In the genomic region with DNA sequence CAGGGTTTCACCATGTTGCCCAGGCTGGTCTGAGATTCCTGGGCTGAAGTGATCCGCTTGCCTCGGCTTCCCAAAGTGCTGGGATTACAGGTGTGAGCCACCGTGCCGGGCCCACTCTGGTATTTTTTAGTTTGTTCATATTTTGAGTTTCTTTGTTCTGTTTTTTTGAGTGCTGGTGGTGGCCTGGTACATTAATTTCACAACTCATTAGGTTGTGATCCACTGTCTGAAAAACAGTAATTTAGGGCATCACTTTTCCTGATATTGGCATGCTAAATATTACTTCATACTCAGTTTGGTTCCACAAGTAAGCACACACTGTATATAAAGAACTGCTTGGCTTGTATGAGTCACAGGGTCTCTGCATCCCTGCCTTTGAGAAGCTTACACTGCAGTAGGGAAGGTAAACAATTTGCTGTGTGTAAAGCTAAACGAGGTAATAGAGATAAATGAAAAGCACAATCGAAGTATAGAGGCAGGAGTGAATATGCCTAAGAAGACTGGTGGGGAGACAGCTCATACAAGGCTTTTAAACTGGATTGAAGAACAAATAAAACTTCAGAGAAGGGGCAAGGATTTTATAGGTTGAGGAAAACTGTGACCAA, we compare ENCODE assay signal across 7 cellular contexts. TPM values are rescaled to one million over a fixed set of nuclear protein-coding genes. Genes with fewer than 3 reads are reported as not detected.
DNase-seq lines count a peak whose midpoint lies in the region; ATAC-seq and TF ChIP-seq lines count a peak whose summit lies in the region.

No MANE protein-coding gene starts in this region.

- WGBS in hepatocyte (ENCODE audit: low lambda C conversion rate, missing lambda C conversion rate) = 52% methylated on average over 6 of the region's 6 CpGs

- H4K20me1 ChIP-seq in hepatocyte (ENCODE audit: insufficient read depth, poor library complexity, severe bottlenecking) = peaks cover 24% of the 10 kb centered on the region

- no peak overlapping the region for H2AFZ ChIP-seq in hepatocyte

- H3K9me3 Mint-ChIP-seq in activated naive CD8-positive, alpha-beta T cell treated with anti-CD3 and anti-CD28 coated beads, Interleukin-2, amount 50 U/mL, for 24 hours = no peaks in the 10 kb centered on the region
- no peaks in the 10 kb centered on the region for H3K9me3 Mint-ChIP-seq in stimulated activated memory B cell treated with anti-CD40 and anti-IgM and Interleukin-4, amounts not matched to agents 10 μg/mL and 1 μg/mL and 100 μg/mL, for 72 hours

- H3K36me3 Mint-ChIP-seq in activated naive CD8-positive, alpha-beta T cell treated with anti-CD3 and anti-CD28 coated beads, Interleukin-2, amount 50 U/mL, for 24 hours (ENCODE audit: low read depth) = peaks cover 4% of the 10 kb centered on the region
- H3K36me3 Mint-ChIP-seq in stimulated activated memory B cell treated with anti-CD40 and anti-IgM and Interleukin-4, amounts not matched to agents 10 μg/mL and 1 μg/mL and 100 μg/mL, for 72 hours = no peaks in the 10 kb centered on the region

- POLR2A ChIA-PET in HEK293 (lab: Yijun Ruan, JAX) = interaction anchor here (0.6 to 1.3 kb wide), 9 partner anchors 8 to 134 kb away, joined by 3 to 8 read pairs (median 3); a partner anchor contains a TSS

- H3K4me1 ChIP-seq in HEK293 (ENCODE audit: control insufficient read depth, insufficient read depth, low read length) (peaks cover 36% of the 10 kb centered on the region), hepatocyte (ENCODE audit: insufficient read depth) (peaks cover 36% of the 10 kb centered on the region)

- H3K4me1 Mint-ChIP-seq in activated naive CD8-positive, alpha-beta T cell treated with anti-CD3 and anti-CD28 coated beads, Interleukin-2, amount 50 U/mL, for 24 hours = peaks cover 47% of the 10 kb centered on the region
- H3K4me1 Mint-ChIP-seq in stimulated activated memory B cell treated with anti-CD40 and anti-IgM and Interleukin-4, amounts not matched to agents 10 μg/mL and 1 μg/mL and 100 μg/mL, for 72 hours = peaks cover 39% of the 10 kb centered on the region

- H3K4me2 ChIP-seq in hepatocyte = peak overlapping the region; percentile 64

- H3K27me3 Mint-ChIP-seq in activated naive CD8-positive, alpha-beta T cell treated with anti-CD3 and anti-CD28 coated beads, Interleukin-2, amount 50 U/mL, for 24 hours = no peaks in the 10 kb centered on the region
- H3K27me3 Mint-ChIP-seq in stimulated activated memory B cell treated with anti-CD40 and anti-IgM and Interleukin-4, amounts not matched to agents 10 μg/mL and 1 μg/mL and 100 μg/mL, for 72 hours = no peaks in the 10 kb centered on the region

- peak; percentile 46 for ATAC-seq in activated naive CD8-positive, alpha-beta T cell treated with anti-CD3 and anti-CD28 coated beads, Interleukin-2, amount 50 U/mL, for 24 hours
- no peak for ATAC-seq in stimulated activated memory B cell treated with anti-CD40 and anti-IgM and Interleukin-4, amounts not matched to agents 10 μg/mL and 1 μg/mL and 100 μg/mL, for 72 hours
- ATAC-seq in GM19328 (IDR thresholded peaks at IDR 0.05; ENCODE audit: unreplicated experiment) (no peak), GM21786 (IDR thresholded peaks at IDR 0.05; ENCODE audit: unreplicated experiment) (no peak), GM18502 (IDR thresholded peaks at IDR 0.05; ENCODE audit: poor library complexity, unreplicated experiment) (no peak)

- no peaks in the 10 kb centered on the region for H3K9me2 ChIP-seq in hepatocyte (replicated peaks; ENCODE audit: insufficient read depth)

- no peak overlapping the region for H3K4me3 Mint-ChIP-seq in activated naive CD8-positive, alpha-beta T cell treated with anti-CD3 and anti-CD28 coated beads, Interleukin-2, amount 50 U/mL, for 24 hours
- H3K4me3 Mint-ChIP-seq in stimulated activated memory B cell treated with anti-CD40 and anti-IgM and Interleukin-4, amounts not matched to agents 10 μg/mL and 1 μg/mL and 100 μg/mL, for 72 hours = no peak overlapping the region

- no peak for DNase-seq in activated naive CD8-positive, alpha-beta T cell treated with anti-CD3 and anti-CD28 coated beads, Interleukin-2, amount 50 U/mL, for 24 hours
- peak; percentile 56 for DNase-seq in hepatocyte (ENCODE audit: low spot score)

- CTCF ChIA-PET in HEK293 (lab: Yijun Ruan, JAX) = interaction anchor here (0.9 to 1.0 kb wide), 2 partner anchors 25 to 175 kb away, joined by 3 to 4 read pairs; no protein-coding TSS in a partner anchor

- H3K9me3 ChIP-seq in HEK293 (ENCODE audit: control insufficient read depth, insufficient read depth, low read depth, low read length) (no peaks in the 10 kb centered on the region), hepatocyte (ENCODE audit: low read depth) (no peaks in the 10 kb centered on the region)

- peaks cover 90% of the 10 kb centered on the region for H3K79me2 ChIP-seq in hepatocyte

- no peak overlapping the region for H3K27ac Mint-ChIP-seq in activated naive CD8-positive, alpha-beta T cell treated with anti-CD3 and anti-CD28 coated beads, Interleukin-2, amount 50 U/mL, for 24 hours
- H3K27ac Mint-ChIP-seq in stimulated activated memory B cell treated with anti-CD40 and anti-IgM and Interleukin-4, amounts not matched to agents 10 μg/mL and 1 μg/mL and 100 μg/mL, for 72 hours = peak overlapping the region; percentile 25

- no peaks in the 10 kb centered on the region for H3K27me3 ChIP-seq in hepatocyte

- peak overlapping the region; percentile 45; the same call in 1 of the 2 replicates for H3K27ac ChIP-seq in HEK293 (ENCODE audit: extremely low read depth, low read depth, low read length)
- H3K27ac ChIP-seq in hepatocyte = peak overlapping the region; percentile 74

- H3K4me3 ChIP-seq in HEK293 (ENCODE audit: low read depth, low read length) = no peak overlapping the region
- no peak overlapping the region for H3K4me3 ChIP-seq in hepatocyte

- H3K36me3 ChIP-seq in HEK293 (ENCODE audit: control insufficient read depth in 2 of 2, insufficient read depth in 1 of 2, low read length in 2 of 2) (peaks cover 0 to 7% of the 10 kb centered on the region in 2 experiments; a peak in 2 of 3 replicates), hepatocyte (replicated peaks; ENCODE audit: insufficient read depth, low read depth) (no peaks in the 10 kb centered on the region)

- TF ChIP-seq CTCF in HEK293 (tag by site-specific recombination; IDR thresholded peaks at IDR 0.05) (no peak), hepatocyte (IDR thresholded peaks at IDR 0.05; ENCODE audit: poor library complexity) (no peak)

TF ChIP-seq in HEK293, 187 proteins besides CTCF, POLR2A, EP300 and RAD21 (continues in another document):
- TF ChIP-seq GLIS1 (tag by site-specific recombination; IDR thresholded peaks at IDR 0.05) = peak; percentile 37; the same call in 1 of the 2 replicates
- no peak for TF ChIP-seq ZNF274 (IDR thresholded peaks at IDR 0.05; ENCODE audit: low read length)
- TF ChIP-seq ZNF274 (tag by site-specific recombination; IDR thresholded peaks at IDR 0.05; ENCODE audit: borderline replicate concordance) = no peak
- TF ChIP-seq ZNF2 (tag by site-specific recombination; IDR thresholded peaks at IDR 0.05) = 0 out of 2 replicates have a peak, but pooled peaks have one; percentile 12
- no peak for TF ChIP-seq ZNF174 (tag by site-specific recombination; IDR thresholded peaks at IDR 0.05)
- TF ChIP-seq ZNF366 (tag by site-specific recombination; conservative IDR thresholded peaks at IDR 0.05) = peak; percentile 38; the same call in 1 of the 2 replicates
- TF ChIP-seq, protein P1, sequence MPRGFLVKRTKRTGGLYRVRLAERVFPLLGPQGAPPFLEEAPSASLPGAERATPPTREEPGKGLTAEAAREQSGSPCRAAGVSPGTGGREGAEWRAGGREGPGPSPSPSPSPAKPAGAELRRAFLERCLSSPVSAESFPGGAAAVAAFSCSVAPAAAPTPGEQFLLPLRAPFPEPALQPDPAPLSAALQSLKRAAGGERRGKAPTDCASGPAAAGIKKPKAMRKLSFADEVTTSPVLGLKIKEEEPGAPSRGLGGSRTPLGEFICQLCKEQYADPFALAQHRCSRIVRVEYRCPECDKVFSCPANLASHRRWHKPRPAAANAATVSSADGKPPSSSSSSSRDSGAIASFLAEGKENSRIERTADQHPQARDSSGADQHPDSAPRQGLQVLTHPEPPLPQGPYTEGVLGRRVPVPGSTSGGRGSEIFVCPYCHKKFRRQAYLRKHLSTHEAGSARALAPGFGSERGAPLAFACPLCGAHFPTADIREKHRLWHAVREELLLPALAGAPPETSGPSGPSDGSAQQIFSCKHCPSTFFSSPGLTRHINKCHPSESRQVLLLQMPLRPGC (tag by site-specific recombination; IDR thresholded peaks at IDR 0.05) = 0 out of 2 replicates have a peak, but pooled peaks have one; percentile 21
- TF ChIP-seq ZBTB48 (tag by site-specific recombination; IDR thresholded peaks at IDR 0.05) = peak; percentile 81; the same call in 1 of the 2 replicates
- TF ChIP-seq ZNF121 (tag by site-specific recombination; IDR thresholded peaks at IDR 0.05) = no peak
- TF ChIP-seq, protein P2, sequence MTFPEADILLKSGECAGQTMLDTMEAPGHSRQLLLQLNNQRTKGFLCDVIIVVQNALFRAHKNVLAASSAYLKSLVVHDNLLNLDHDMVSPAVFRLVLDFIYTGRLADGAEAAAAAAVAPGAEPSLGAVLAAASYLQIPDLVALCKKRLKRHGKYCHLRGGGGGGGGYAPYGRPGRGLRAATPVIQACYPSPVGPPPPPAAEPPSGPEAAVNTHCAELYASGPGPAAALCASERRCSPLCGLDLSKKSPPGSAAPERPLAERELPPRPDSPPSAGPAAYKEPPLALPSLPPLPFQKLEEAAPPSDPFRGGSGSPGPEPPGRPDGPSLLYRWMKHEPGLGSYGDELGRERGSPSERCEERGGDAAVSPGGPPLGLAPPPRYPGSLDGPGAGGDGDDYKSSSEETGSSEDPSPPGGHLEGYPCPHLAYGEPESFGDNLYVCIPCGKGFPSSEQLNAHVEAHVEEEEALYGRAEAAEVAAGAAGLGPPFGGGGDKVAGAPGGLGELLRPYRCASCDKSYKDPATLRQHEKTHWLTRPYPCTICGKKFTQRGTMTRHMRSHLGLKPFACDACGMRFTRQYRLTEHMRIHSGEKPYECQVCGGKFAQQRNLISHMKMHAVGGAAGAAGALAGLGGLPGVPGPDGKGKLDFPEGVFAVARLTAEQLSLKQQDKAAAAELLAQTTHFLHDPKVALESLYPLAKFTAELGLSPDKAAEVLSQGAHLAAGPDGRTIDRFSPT (tag by site-specific recombination; IDR thresholded peaks at IDR 0.05) = no peak
- TF ChIP-seq ZNF707 (tag by site-specific recombination; IDR thresholded peaks at IDR 0.05) = no peak

RNA-seq across cellular contexts. Expression of a gene that starts 7.7 kb away (rescaled TPM):
- 35.1 and 38.7 TPM in 2 replicates for total RNA-seq in hepatocyte
- polyA plus RNA-seq in hepatocyte = 18.2 and 24.0 TPM in 2 replicates
